21 cellular contexts compared by ENCODE assay signal in the genomic region with DNA sequence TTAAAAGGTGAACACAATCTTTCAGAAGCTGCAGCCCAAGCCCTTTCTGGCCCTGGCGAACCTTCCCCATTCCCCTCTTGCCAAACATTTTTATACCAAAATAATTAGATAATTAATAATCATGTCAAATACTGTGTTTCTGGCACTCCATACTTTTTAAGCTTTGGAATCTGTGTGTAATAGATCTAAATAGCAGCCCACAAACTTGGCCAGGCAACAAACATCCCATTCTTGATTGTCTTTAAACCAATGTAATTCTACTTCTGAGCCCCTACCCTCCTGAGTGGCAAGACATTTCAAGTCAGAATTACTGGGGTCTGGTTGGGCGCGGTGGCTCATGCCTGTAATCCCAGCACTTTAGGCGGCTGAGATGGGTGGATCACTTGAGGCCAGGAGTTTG.
DNase-seq lines count a peak whose midpoint lies in the region; TF ChIP-seq lines count a peak whose summit lies in the region.
"Had no signal": no experiment of that assay in that cellular context is flagged by ENCODE, and none has a peak within 500 bp of the region (broad histone marks: within the 10 kb centered on the region; RNA-seq: fewer than 3 reads in every experiment).

No MANE protein-coding gene starts in this region.

- H3K27ac ChIP-seq in OCI-LY3 (ENCODE audit: low read length) (no peak overlapping the region), transverse colon (peak overlapping the region; percentile 39 to 69 (median 60)), H9 (ENCODE audit: insufficient read length, low read depth, low read length) (no peak overlapping the region)
- H3K27ac ChIP-seq: brain microvascular endothelial cell, HL-60 had no signal

- H3K27me3 Mint-ChIP-seq in dendritic cell treated with granulocyte-macrophage colony-stimulating factor and Interleukin-4, amounts not matched to agents 40 ng/mL and 50 ng/mL, for 4 days = no peaks in the 10 kb centered on the region
- H3K27me3 Mint-ChIP-seq in H9 (ENCODE audit: low read depth) = peaks cover 3% of the 10 kb centered on the region

- H3K27me3 ChIP-seq in OCI-LY3 (ENCODE audit: low read depth, low read length) = peaks cover 19% of the 10 kb centered on the region
- H3K27me3 ChIP-seq in mucosa of stomach (ENCODE audit: control insufficient read depth, insufficient read depth, low read length) = no peaks in the 10 kb centered on the region
- no peaks in the 10 kb centered on the region for H3K27me3 ChIP-seq in transverse colon
- no peaks in the 10 kb centered on the region for H3K27me3 ChIP-seq in H9 (ENCODE audit: insufficient read depth, low read length)
- H3K27me3 ChIP-seq: brain microvascular endothelial cell, dorsolateral prefrontal cortex, pancreas, Peyer's patch had no signal

- no peaks in the 10 kb centered on the region; the same call in 1 of the 2 replicates for H3K4me1 ChIP-seq in OCI-LY3 (ENCODE audit: low read length)
- peaks cover 38% of the 10 kb centered on the region for H3K4me1 ChIP-seq in mucosa of stomach (ENCODE audit: control insufficient read depth, insufficient read depth, low read length)
- peaks cover 12 to 20% (median 13%) of the 10 kb centered on the region in 4 donors for H3K4me1 ChIP-seq in transverse colon
- H3K4me1 ChIP-seq in H9 (ENCODE audit: insufficient read depth, low read length) = peaks cover 15% of the 10 kb centered on the region; the same call in 1 of the 2 replicates

- H3K4me3 Mint-ChIP-seq in dendritic cell treated with granulocyte-macrophage colony-stimulating factor and Interleukin-4, amounts not matched to agents 40 ng/mL and 50 ng/mL, for 4 days = no peak overlapping the region
- H3K4me3 Mint-ChIP-seq in H9 = no peak overlapping the region
- H3K4me3 Mint-ChIP-seq: B cell had no signal

- peak overlapping the region; percentile 50 for H3K27ac Mint-ChIP-seq in dendritic cell treated with granulocyte-macrophage colony-stimulating factor and Interleukin-4, amounts not matched to agents 40 ng/mL and 50 ng/mL, for 4 days
- H3K27ac Mint-ChIP-seq in H9 = no peak overlapping the region
- H3K27ac Mint-ChIP-seq: B cell had no signal

- in situ Hi-C loops in transverse colon (cut with MboI; ENCODE audit: low pct_ligation_motif_present in 1 of 4, low pct_unique_long_range_greater_than_20kb in 1 of 4, low sequenced_read_pairs in 3 of 4) = no loop called here

- no peak overlapping the region for H3K23ac ChIP-seq in H9 (ENCODE audit: insufficient read length, low read depth, low read length)

- H3K56ac ChIP-seq in H9 (ENCODE audit: insufficient read length, low read depth, low read length) = no peak overlapping the region

- H3K79me1 ChIP-seq in H9 (ENCODE audit: insufficient read depth, low read depth, low read length, poor library complexity, severe bottlenecking) = no peaks in the 10 kb centered on the region

- no peaks in the 10 kb centered on the region for H4K20me1 ChIP-seq in OCI-LY3 (ENCODE audit: insufficient read depth, low read length)
- H4K20me1 ChIP-seq in H9 (ENCODE audit: control insufficient read depth, insufficient read depth, insufficient read length) = no peaks in the 10 kb centered on the region

- H3K4me2 ChIP-seq in OCI-LY3 (ENCODE audit: low read length) (no peak overlapping the region), H9 (ENCODE audit: insufficient read depth, insufficient read length, low read length) (no peak overlapping the region)

- no peak overlapping the region for H2BK15ac ChIP-seq in H9 (ENCODE audit: low read depth, low read length)

- H3K36me3 ChIP-seq in OCI-LY3 (replicated peaks; ENCODE audit: low read depth, low read length) = no peaks in the 10 kb centered on the region
- H3K36me3 ChIP-seq in mucosa of stomach (ENCODE audit: control insufficient read depth, insufficient read depth, low read length) = no peaks in the 10 kb centered on the region
- H3K36me3 ChIP-seq in transverse colon = no peaks in the 10 kb centered on the region
- H3K36me3 ChIP-seq: pancreas, Peyer's patch had no signal

- intact Hi-C loops in dendritic cell treated with granulocyte-macrophage colony-stimulating factor and Interleukin-4, amounts not matched to agents 40 ng/mL and 50 ng/mL, for 4 days (cut with micrococcal nuclease) = no loop called here
- intact Hi-C loops in transverse colon (cut with DNase I; ENCODE audit: low total_unique reads) = no loop called here

- H3K4ac ChIP-seq in H9 (ENCODE audit: low read depth, low read length) = no peak overlapping the region

- H3K9me3 Mint-ChIP-seq in dendritic cell treated with granulocyte-macrophage colony-stimulating factor and Interleukin-4, amounts not matched to agents 40 ng/mL and 50 ng/mL, for 4 days = peaks cover 8% of the 10 kb centered on the region
- H3K9me3 Mint-ChIP-seq in H9 = peaks cover 1 to 3% of the 10 kb centered on the region in 2 experiments; a peak in 4 of 5 replicates

- H2BK5ac ChIP-seq in H9 (ENCODE audit: insufficient read length, low read length) = no peak overlapping the region

- H3K9me3 ChIP-seq in OCI-LY3 (ENCODE audit: insufficient read depth, low read length) = no peaks in the 10 kb centered on the region
- H3K9me3 ChIP-seq in mucosa of stomach (ENCODE audit: control insufficient read depth, low read length) = no peaks in the 10 kb centered on the region
- H3K9me3 ChIP-seq in transverse colon = no peaks in the 10 kb centered on the region
- H3K9me3 ChIP-seq in H9 (ENCODE audit: control insufficient read depth, low read depth, low read length) = no peaks in the 10 kb centered on the region
- H3K9me3 ChIP-seq: pancreas, Peyer's patch had no signal

- H3T11ph ChIP-seq in H9 (ENCODE audit: low read length) = no peak overlapping the region

- H3K79me2 ChIP-seq in OCI-LY3 (ENCODE audit: low read length) (no peaks in the 10 kb centered on the region), H9 (ENCODE audit: insufficient read depth, low read length) (no peaks in the 10 kb centered on the region)

- DNase-seq in transverse colon (no peak), RKO (ENCODE audit: low spot score) (no peak), HPDE6-E6E7 (ENCODE audit: extremely low spot score) (no peak), activated gamma-delta T cell treated with Interleukin-2 at 50 U/mL for 16 hours (no peak), H9 (no peak)
- DNase-seq: activated CD4-positive, alpha-beta T cell treated with anti-CD3 and anti-CD28 coated beads, Interleukin-2, amount 50 U/mL, for 1 hour; activated naive CD4-positive, alpha-beta T cell treated with Interleukin-2 at 50 U/mL for 16 hours; dorsolateral prefrontal cortex; hippocampal formation; KG1; NCI-H1092 treated with DMSO at 0.1 percent for 48 hours; NCI-H748 treated with DMSO at 0.1 percent for 48 hours; stimulated activated CD4-positive, alpha-beta T cell treated with anti-CD3 and anti-CD28 coated beads, Interleukin-4, amount 100 ng/mL, for 1 hour had no signal

- H4K5ac ChIP-seq in H9 (ENCODE audit: insufficient read length, low read depth, low read length) = no peak overlapping the region

- H4K8ac ChIP-seq in H9 (replicated peaks; ENCODE audit: insufficient read length, low read depth, low read length) = no peak overlapping the region

- H2BK120ac ChIP-seq in H9 (ENCODE audit: low read depth, low read length, poor library complexity, severe bottlenecking) = no peak overlapping the region

- no peak for TF ChIP-seq EP300 in transverse colon (IDR thresholded peaks at IDR 0.05; ENCODE audit: low read depth)

- no peak overlapping the region for H3K4me3 ChIP-seq in OCI-LY3 (ENCODE audit: low read length)
- H3K4me3 ChIP-seq in mucosa of stomach (ENCODE audit: low read length) = no peak overlapping the region
- no peak overlapping the region for H3K4me3 ChIP-seq in transverse colon
- H3K4me3 ChIP-seq: dorsolateral prefrontal cortex, pancreas, Peyer's patch had no signal

- H2BK20ac ChIP-seq in H9 (ENCODE audit: low read depth, low read length, poor library complexity, severe bottlenecking) = no peak overlapping the region

- no peak overlapping the region for H2AK5ac ChIP-seq in H9 (ENCODE audit: insufficient read length, low read length)

- no peak overlapping the region for H3K9ac ChIP-seq in OCI-LY3 (ENCODE audit: low read length)
- H3K9ac ChIP-seq in mucosa of stomach (ENCODE audit: low read length) = peak overlapping the region; percentile 56
- no peak overlapping the region for H3K9ac ChIP-seq in H9 (ENCODE audit: extremely low read depth, insufficient read length, low read length)

- WGBS in transverse colon (ENCODE audit: low coverage in 1 of 2), 2 donors = 67 to 84% methylated on average over 1 to 4 of the region's 4 CpGs
- no CpG with 5 or more reads among the region's 4 CpGs for WGBS in H9 (ENCODE audit: extremely low coverage, insufficient read length, low lambda C conversion rate)

- H3K36me3 Mint-ChIP-seq in dendritic cell treated with granulocyte-macrophage colony-stimulating factor and Interleukin-4, amounts not matched to agents 40 ng/mL and 50 ng/mL, for 4 days (ENCODE audit: low read depth) = no peaks in the 10 kb centered on the region
- peaks cover 0 to 4% (median 1%) of the 10 kb centered on the region in 3 experiments; a peak in 3 of 7 replicates for H3K36me3 Mint-ChIP-seq in H9 (ENCODE audit: insufficient read depth in 1 of 3, low read depth in 3 of 3)

- TF ChIP-seq POLR2A in transverse colon (IDR thresholded peaks at IDR 0.05) = no peak

- H3K23me2 ChIP-seq in H9 (ENCODE audit: insufficient read length, low read depth, low read length, poor library complexity, severe bottlenecking) = no peaks in the 10 kb centered on the region

- H2BK12ac ChIP-seq in H9 (ENCODE audit: insufficient read length, low read depth, low read length) = no peak overlapping the region

- no peak overlapping the region for H3K18ac ChIP-seq in H9 (ENCODE audit: insufficient read length, low read depth, low read length)

- 0 out of 2 replicates have a peak overlapping the region, but pooled peaks have one; percentile 71 for H2AFZ ChIP-seq in OCI-LY3 (ENCODE audit: low read depth, low read length)
- H2AFZ ChIP-seq in H9 (ENCODE audit: low read length) = no peak overlapping the region

- H3K14ac ChIP-seq in H9 (ENCODE audit: insufficient read depth, low read length) = no peak overlapping the region

- H4K91ac ChIP-seq in H9 (ENCODE audit: insufficient read length, low read depth, low read length) = no peak overlapping the region

- peaks cover 21% of the 10 kb centered on the region for H3K4me1 Mint-ChIP-seq in dendritic cell treated with granulocyte-macrophage colony-stimulating factor and Interleukin-4, amounts not matched to agents 40 ng/mL and 50 ng/mL, for 4 days (ENCODE audit: low read depth)
- H3K4me1 Mint-ChIP-seq in H9 = peaks cover 36 to 48% of the 10 kb centered on the region in 2 experiments
- H3K4me1 Mint-ChIP-seq: B cell had no signal

- TF ChIP-seq CTCF in OCI-LY3 (IDR thresholded peaks at IDR 0.05; ENCODE audit: low read depth, low read length) (no peak), transverse colon (IDR thresholded peaks at IDR 0.05) (no peak), H9 (conservative IDR thresholded peaks at IDR 0.05) (no peak)

Comparison
In these comparisons a context has a peak if more than half of its experiments do, and no peak if none do; other contexts are left out.
1. H3K27ac ChIP-seq: peak in transverse colon (4 of 4); none in OCI-LY3 (single experiment) and H9 (single experiment).